Comparison of ENCODE assay signal across 1 cellular context in genomic region chr2:239396881-239397681, GRCh38.
TF ChIP-seq lines count a peak whose summit lies in the region.

No MANE protein-coding gene starts in this region.

TF ChIP-seq in HepG2, 621 proteins besides CTCF, POLR2A, EP300 and RAD21 (continued from another document):
- TF ChIP-seq PATZ1 (CRISPR knock-in tag; IDR thresholded peaks at IDR 0.05) = peak; percentile 56
- no peak for TF ChIP-seq TFDP2 (CRISPR knock-in tag; IDR thresholded peaks at IDR 0.05)
- TF ChIP-seq SRSF4 (IDR thresholded peaks at IDR 0.05; ENCODE audit: low read depth, low read length, poor library complexity, severe bottlenecking) = no peak
- no peak for TF ChIP-seq FIP1L1 (IDR thresholded peaks at IDR 0.05; ENCODE audit: borderline replicate concordance, insufficient read depth, low read depth, low read length)
- TF ChIP-seq FOXP1 (IDR thresholded peaks at IDR 0.05) = no peak
- no peak for TF ChIP-seq FOXP1 (CRISPR knock-in tag; IDR thresholded peaks at IDR 0.05)
- TF ChIP-seq GMEB1 (CRISPR knock-in tag; IDR thresholded peaks at IDR 0.05; ENCODE audit: borderline replicate concordance) = no peak
- no peak for TF ChIP-seq CSRNP1 (CRISPR knock-in tag; IDR thresholded peaks at IDR 0.05)
- no peak for TF ChIP-seq ZSCAN29 (CRISPR knock-in tag; conservative IDR thresholded peaks at IDR 0.05)
- no peak for TF ChIP-seq ZFP1 (CRISPR knock-in tag; IDR thresholded peaks at IDR 0.05)
- TF ChIP-seq SMYD3 (CRISPR knock-in tag; IDR thresholded peaks at IDR 0.05) = no peak
- no peak for TF ChIP-seq PHF21A (CRISPR knock-in tag; IDR thresholded peaks at IDR 0.05)
- 0 out of 2 replicates have a peak, but pooled peaks have one; percentile 16 for TF ChIP-seq ZNF350 (CRISPR knock-in tag; IDR thresholded peaks at IDR 0.05; ENCODE audit: borderline replicate concordance, low read depth)
- TF ChIP-seq STAT6 (CRISPR knock-in tag; IDR thresholded peaks at IDR 0.05; ENCODE audit: borderline replicate concordance) = no peak
- no peak for TF ChIP-seq IRX3 (CRISPR knock-in tag; IDR thresholded peaks at IDR 0.05; ENCODE audit: borderline replicate concordance, low read depth)
- no peak for TF ChIP-seq ZNF556 (CRISPR knock-in tag; IDR thresholded peaks at IDR 0.05; ENCODE audit: borderline replicate concordance)
- peak; percentile 79 for TF ChIP-seq ZNF263 (CRISPR knock-in tag; IDR thresholded peaks at IDR 0.05)
- no peak for TF ChIP-seq ZNF557 (CRISPR knock-in tag; IDR thresholded peaks at IDR 0.05)
- TF ChIP-seq PAF1 (CRISPR knock-in tag; IDR thresholded peaks at IDR 0.05) = no peak
- no peak for TF ChIP-seq CENPT (CRISPR knock-in tag; IDR thresholded peaks at IDR 0.05; ENCODE audit: low read depth)
- no peak for TF ChIP-seq CHD2 (IDR thresholded peaks at IDR 0.05; ENCODE audit: low read depth, low read length)
- TF ChIP-seq TCF7 (IDR thresholded peaks at IDR 0.05; ENCODE audit: low read depth) = no peak
- TF ChIP-seq ZNF629 (CRISPR knock-in tag; conservative IDR thresholded peaks at IDR 0.05) = no peak
TF ChIP-seq in HepG2: peak in this region for 13.
